In genomic region chr11:46379483-46380293, GRCh38 we compare ENCODE assay signal across 10 cellular contexts. TPM values are rescaled to one million over a fixed set of nuclear protein-coding genes. Genes with fewer than 3 reads are reported as not detected.
A peak's percentile ranks its signal among the peaks of the same experiment; 100 is the strongest.
DNase-seq lines count a peak whose midpoint lies in the region; ATAC-seq, FAIRE-seq and TF ChIP-seq lines count a peak whose summit lies in the region.
"Not testable (repeated sequence)": the region's sequence is repeated elsewhere in the genome, so short reads cannot be mapped to it uniquely, and the experiment has no call there.
"Had no signal": no experiment of that assay in that cellular context is flagged by ENCODE, and none has a peak within 500 bp of the region (broad histone marks: within the 10 kb centered on the region; RNA-seq: fewer than 3 reads in every experiment).

No MANE protein-coding gene starts in this region.

- not testable (repeated sequence) for TF ChIP-seq RAD21 in A549 (conservative IDR thresholded peaks at IDR 0.05 in 1 of 2, IDR thresholded peaks at IDR 0.05 in 1 of 2)

- peaks cover 11% of the 10 kb centered on the region for H3K4me1 ChIP-seq in A549
- peaks cover 17% of the 10 kb centered on the region for H3K4me1 ChIP-seq in ES-I3 (ENCODE audit: insufficient read depth, low read length)
- H3K4me1 ChIP-seq in hepatocyte (ENCODE audit: insufficient read depth): peaks cover 27% of the 10 kb centered on the region
- H3K4me1 ChIP-seq in small intestine (ENCODE audit: control insufficient read depth in 2 of 2, insufficient read depth in 1 of 2, low read depth in 1 of 2, low read length in 1 of 2): not testable (repeated sequence)

- FAIRE-seq in A549 (lab: Jason Lieb, UNC); small intestine (lab: Jason Lieb, UNC): not testable (repeated sequence)

- not testable (repeated sequence) for TF ChIP-seq CTCF in A549 (IDR thresholded peaks at IDR 0.05); coronary artery (IDR thresholded peaks at IDR 0.05); hepatocyte (IDR thresholded peaks at IDR 0.05; ENCODE audit: poor library complexity)

- H2AFZ ChIP-seq in hepatocyte: not testable (repeated sequence)

- CTCF ChIA-PET in A549 (lab: Yijun Ruan, JAX): interaction anchor here (0.6 to 19.6 kb wide), 5 partner anchors 9 to 166 kb away, joined by 3 to 220 read pairs (median 3); partner anchors contain the start of gene CHRM4
- CTCF ChIA-PET in activated CD4-positive, alpha-beta T cell treated with anti-CD3 and anti-CD28 coated beads, Interleukin-2, amount 10 ng/mL, durations not matched to agents 7 days and 5 days (lab: Charles Lee): interaction anchor here (1.0 to 4.4 kb wide), 5 partner anchors 11 to 39 kb away, joined by 3 to 21 read pairs (median 4); no protein-coding TSS in a partner anchor

- H3K4me1 Mint-ChIP-seq in activated CD4-positive, alpha-beta T cell treated with anti-CD3 and anti-CD28 coated beads, Interleukin-2, amount 10 ng/mL, durations not matched to agents 7 days and 5 days: peaks cover 11% of the 10 kb centered on the region
- H3K4me1 Mint-ChIP-seq in naive B cell: not testable (repeated sequence)

- WGBS in A549 (ENCODE audit: missing lambda C conversion rate): 88% methylated on average over 21 of the region's 36 CpGs
- 19% methylated on average over 30 of the region's 36 CpGs for WGBS in hepatocyte (ENCODE audit: low lambda C conversion rate, missing lambda C conversion rate)
- WGBS in small intestine, 3 donors: 28 to 51% (median 41%) methylated on average over 22 to 34 of the region's 36 CpGs

- TF ChIP-seq POLR2A in A549 (IDR thresholded peaks at IDR 0.05; ENCODE audit: low read length): not testable (repeated sequence)

- peak overlapping the region; percentile 99; the same call in 2 of the 3 replicates for H3K4me2 ChIP-seq in A549
- H3K4me2 ChIP-seq in hepatocyte: peak overlapping the region; percentile 96

- ATAC-seq in A549: peak in 1 of 2 experiments; percentile 33; a peak in 3 of 6 replicates
- not testable (repeated sequence) for ATAC-seq in naive B cell (ENCODE audit: low read depth in 2 of 2)

- peaks cover 14% of the 10 kb centered on the region for H3K79me2 ChIP-seq in hepatocyte

- H3K9me3 ChIP-seq in A549; ES-I3 (ENCODE audit: control insufficient read depth, insufficient read depth, low read length); hepatocyte (ENCODE audit: low read depth); small intestine (ENCODE audit: control insufficient read depth, low read depth): not testable (repeated sequence)

- H3K9me2 ChIP-seq in hepatocyte (replicated peaks; ENCODE audit: insufficient read depth): not testable (repeated sequence)

- not testable (repeated sequence) for H3K36me3 ChIP-seq in ES-I3 (ENCODE audit: insufficient read depth, low read length); hepatocyte (replicated peaks; ENCODE audit: insufficient read depth, low read depth)
- peaks cover 6 to 12% of the 10 kb centered on the region in 2 donors for H3K36me3 ChIP-seq in small intestine (ENCODE audit: control insufficient read depth in 2 of 2, insufficient read depth in 2 of 2, low read length in 2 of 2)

- H3K9me3 Mint-ChIP-seq in activated CD4-positive, alpha-beta T cell treated with anti-CD3 and anti-CD28 coated beads, Interleukin-2, amount 10 ng/mL, durations not matched to agents 7 days and 5 days; naive B cell: not testable (repeated sequence)

- H3K4me3 ChIP-seq in A549, hepatocyte: not testable (repeated sequence)
- H3K4me3 ChIP-seq in coronary artery: peak overlapping the region; percentile 80
- peak overlapping the region in 1 of 2 donors; percentile 79 for H3K4me3 ChIP-seq in small intestine (ENCODE audit: low read depth in 1 of 2, low read length in 2 of 2)

- POLR2A ChIA-PET in A549 (lab: Yijun Ruan, JAX); activated CD4-positive, alpha-beta T cell treated with anti-CD3 and anti-CD28 coated beads, Interleukin-2, amount 10 ng/mL, durations not matched to agents 7 days and 5 days (lab: Charles Lee): not testable (repeated sequence)

- H3K27ac Mint-ChIP-seq in activated CD4-positive, alpha-beta T cell treated with anti-CD3 and anti-CD28 coated beads, Interleukin-2, amount 10 ng/mL, durations not matched to agents 7 days and 5 days: peak overlapping the region; percentile 76
- H3K27ac Mint-ChIP-seq in naive B cell: peak overlapping the region in 3 of 6 donors; percentile 47 to 69 (median 47)

- H3K27me3 Mint-ChIP-seq in activated CD4-positive, alpha-beta T cell treated with anti-CD3 and anti-CD28 coated beads, Interleukin-2, amount 10 ng/mL, durations not matched to agents 7 days and 5 days: peaks cover 15% of the 10 kb centered on the region
- H3K27me3 Mint-ChIP-seq in naive B cell: peaks cover 0 to 22% (median 1%) of the 10 kb centered on the region in 3 donors

- H3K9ac ChIP-seq in ES-I3 (ENCODE audit: low read depth, low read length): peak overlapping the region; percentile 15; the same call in 1 of the 2 replicates

- H3K4me3 Mint-ChIP-seq in activated CD4-positive, alpha-beta T cell treated with anti-CD3 and anti-CD28 coated beads, Interleukin-2, amount 10 ng/mL, durations not matched to agents 7 days and 5 days: peak overlapping the region; percentile 10
- H3K4me3 Mint-ChIP-seq in naive B cell: peak overlapping the region in 7 of 8 donors; percentile 24 to 84 (median 79)

- not testable (repeated sequence) for H3K27me3 ChIP-seq in hepatocyte; small intestine (ENCODE audit: control insufficient read depth in 2 of 2, insufficient read depth in 2 of 2, low read length in 2 of 2)

- not testable (repeated sequence) for H4K20me1 ChIP-seq in hepatocyte (ENCODE audit: insufficient read depth, poor library complexity, severe bottlenecking)

- H3K36me3 Mint-ChIP-seq in activated CD4-positive, alpha-beta T cell treated with anti-CD3 and anti-CD28 coated beads, Interleukin-2, amount 10 ng/mL, durations not matched to agents 7 days and 5 days (ENCODE audit: low read depth): peaks cover 34% of the 10 kb centered on the region
- peaks cover 0 to 17% of the 10 kb centered on the region in 2 donors for H3K36me3 Mint-ChIP-seq in naive B cell

- H3K27ac ChIP-seq in A549 (peak overlapping the region in 1 of 2 experiments; percentile 85; a peak in 2 of 6 replicates), coronary artery (peak overlapping the region in 1 of 2 donors; percentile 73), hepatocyte (peak overlapping the region; percentile 99), small intestine (ENCODE audit: low read depth in 1 of 2, low read length in 1 of 2) (peak overlapping the region; percentile 71 to 97)

- not testable (repeated sequence) for DNase-seq in A549 (ENCODE audit: low read depth in 1 of 2, low spot score in 1 of 2); activated CD4-positive, alpha-beta T cell treated with anti-CD3 and anti-CD28 coated beads, Interleukin-2, amount 10 ng/mL, durations not matched to agents 7 days and 5 days; coronary artery (ENCODE audit: low spot score); naive B cell; small intestine
- peak; percentile 63 to 86 for DNase-seq in NCI-H526 (lab: John Stamatoyannopoulos, UW)
- peak; percentile 77 for DNase-seq in hepatocyte (ENCODE audit: low spot score)

- TF ChIP-seq EP300 in A549 (IDR thresholded peaks at IDR 0.05): not testable (repeated sequence)

RNA-seq across cellular contexts. Expression of gene MDK, which starts 1.8 kb away (rescaled TPM):
- polyA plus RNA-seq in A549 (2011; rRNA removed) (18.3 and 18.4 TPM in 2 replicates), A549 (2017; fragmentation: RNase III; extraction: RNeasy Plus Mini Kit Qiagen cat#74134 plus additional on column Dnase treatment) (12.8 to 15.1 TPM (median 13.6 TPM) in 3 replicates), hepatocyte (1,225 and 1,549 TPM in 2 replicates), naive B cell (ENCODE audit: low read depth in 6 of 6) (1 to 10 TPM in 3 of 6 donors, under 1 TPM in 2, not detected in 1; 0.52 to 1.8 (median 1.5) TPM), small intestine (100 to 1,000 TPM; 206 to 356 (median 246) TPM)
- polyA plus RNA-seq in A549 (2012; cell fraction: cytosol; rRNA removed): 41.1 and 43.1 TPM in 2 replicates
- 15.2 and 20.4 TPM in 2 replicates for polyA plus RNA-seq in A549 (2012; cell fraction: nucleus; rRNA removed)
- 3.8 and 6.6 TPM in 2 replicates for polyA minus RNA-seq in A549 (2011; rRNA and poly(A)+ RNA removed)
- 10 to 100 TPM in 1 of 2 experiments, 1 to 10 TPM in 1; 8.2 to 10.5 TPM for total RNA-seq in activated CD4-positive, alpha-beta T cell treated with anti-CD3 and anti-CD28 coated beads, Interleukin-2, amount 10 ng/mL, durations not matched to agents 7 days and 5 days
- 515 and 562 TPM in 2 replicates for total RNA-seq in hepatocyte

RNA-seq across cellular contexts. Expression of gene CHRM4, which starts 11.9 kb away (rescaled TPM):
- 0.17 and 0.22 TPM in 2 replicates for polyA plus RNA-seq in A549 (2011; rRNA removed)
- polyA plus RNA-seq in A549 (2012; cell fraction: cytosol; rRNA removed): 0.30 and 0.47 TPM in 2 replicates
- 0.92 and 1.2 TPM in 2 replicates for polyA plus RNA-seq in A549 (2012; cell fraction: nucleus; rRNA removed)
- 0.28 to 0.38 TPM (median 0.29 TPM) in 3 replicates for polyA plus RNA-seq in A549 (2017; fragmentation: RNase III; extraction: RNeasy Plus Mini Kit Qiagen cat#74134 plus additional on column Dnase treatment)
- polyA minus RNA-seq in A549 (2011; rRNA and poly(A)+ RNA removed): 0.34 and 0.70 TPM in 2 replicates
- under 1 TPM; 0.12 to 0.31 TPM for total RNA-seq in activated CD4-positive, alpha-beta T cell treated with anti-CD3 and anti-CD28 coated beads, Interleukin-2, amount 10 ng/mL, durations not matched to agents 7 days and 5 days
- total RNA-seq in hepatocyte: 0.30 and 0.84 TPM in 2 replicates
- 0.30 TPM in 1 of 2 replicates, not detected in the other for polyA plus RNA-seq in hepatocyte
- polyA plus RNA-seq in naive B cell (ENCODE audit: low read depth in 6 of 6): under 1 TPM in 5 of 6 donors, not detected in 1; 0.27 to 0.94 (median 0.34) TPM
- 1 to 10 TPM in 2 of 3 donors, not detected in 1; 3.1 to 7.8 TPM for polyA plus RNA-seq in small intestine
- total RNA-seq: NCI-H460, renal cortical epithelial cell had no signal

RNA-seq across cellular contexts. Expression of gene DGKZ, which starts 32.4 kb away (rescaled TPM):
- 12.8 and 14.5 TPM in 2 replicates for polyA plus RNA-seq in A549 (2011; rRNA removed)
- polyA plus RNA-seq in A549 (2012; cell fraction: cytosol; rRNA removed): 37.4 and 55.9 TPM in 2 replicates
- 133 and 174 TPM in 2 replicates for polyA plus RNA-seq in A549 (2012; cell fraction: nucleus; rRNA removed)
- polyA plus RNA-seq in A549 (2017; fragmentation: RNase III; extraction: RNeasy Plus Mini Kit Qiagen cat#74134 plus additional on column Dnase treatment): 28.4 to 30.7 TPM (median 28.4 TPM) in 3 replicates
- polyA minus RNA-seq in A549 (2011; rRNA and poly(A)+ RNA removed): 22.7 and 37.4 TPM in 2 replicates
- 100 to 1,000 TPM; 178 to 187 TPM for total RNA-seq in activated CD4-positive, alpha-beta T cell treated with anti-CD3 and anti-CD28 coated beads, Interleukin-2, amount 10 ng/mL, durations not matched to agents 7 days and 5 days
- total RNA-seq in hepatocyte: 26.6 and 28.2 TPM in 2 replicates
- polyA plus RNA-seq in hepatocyte: 42.9 and 52.4 TPM in 2 replicates
- 10 to 100 TPM in 1 of 6 donors, 1 to 10 TPM in 5; 2.5 to 13.7 (median 7.9) TPM for polyA plus RNA-seq in naive B cell (ENCODE audit: low read depth in 6 of 6)
- 100 to 1,000 TPM in 2 of 3 donors, 10 to 100 TPM in 1; 90.1 to 122 (median 117) TPM for polyA plus RNA-seq in small intestine

Comparison
In these comparisons a context has a peak if more than half of its experiments do, and no peak if none do; other contexts are left out.
1. RNA of gene MDK, which starts 1.8 kb away (polyA plus RNA-seq): 1,225 to 1,549 TPM in hepatocyte and 206 to 356 TPM in small intestine; 12.8 to 43.1 TPM in A549 and 0.52 to 1.8 TPM in naive B cell; every median in the first group is over 4 times any median in the second.